In genomic region chr1:54931275-54931805, GRCh38 we compare ENCODE assay signal across 1 cellular context.
TF ChIP-seq lines count a peak whose summit lies in the region.

No MANE protein-coding gene starts in this region.

TF ChIP-seq in SK-N-SH, 30 proteins besides CTCF, POLR2A, EP300 and RAD21 (continued from another document):
- no peak for TF ChIP-seq PBX3 (IDR thresholded peaks at IDR 0.05)
